ENCODE assay signal across 10 cellular contexts in the genomic region with DNA sequence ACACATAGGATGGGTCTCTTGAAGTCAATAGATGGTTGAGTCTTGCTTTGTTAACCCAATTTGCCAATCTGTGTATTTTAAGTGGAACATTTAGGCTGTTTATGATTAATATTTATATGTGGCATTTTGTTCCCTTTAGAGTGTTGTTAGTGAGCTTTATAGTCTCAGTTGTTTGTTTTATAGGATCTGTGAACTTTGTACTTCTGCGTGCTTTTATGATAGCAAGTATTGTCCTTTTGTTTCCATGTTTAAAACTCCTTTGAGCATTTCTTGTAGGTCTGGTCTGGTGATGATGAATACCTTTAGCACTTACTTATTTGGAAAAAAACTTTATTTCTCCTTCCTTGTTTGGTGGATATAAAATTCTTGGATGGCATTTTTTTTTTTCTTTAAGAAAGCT. TPM values are rescaled to one million over a fixed set of nuclear protein-coding genes. Genes with fewer than 3 reads are reported as not detected.
"Had no signal": no experiment of that assay in that cellular context is flagged by ENCODE, and none has a peak within 500 bp of the region (broad histone marks: within the 10 kb centered on the region; RNA-seq: fewer than 3 reads in every experiment).

No MANE protein-coding gene starts in this region.

- H3K4me3 ChIP-seq: GM23248, HAP-1, K562 had no signal

- H3K4me1 ChIP-seq: HAP-1 had no signal

- ATAC-seq: HCT116, K562 had no signal

- FAIRE-seq: HTR-8/SVneo, K562 had no signal

- H3K36me3 ChIP-seq: HAP-1 had no signal

- DNase-seq: GM23248, GOT3, H7, HFFc6, IMR-90 had no signal

- H3K9me3 ChIP-seq: HAP-1 had no signal

RNA-seq across cellular contexts. Expression of a gene that starts 31.2 kb away (rescaled TPM):
- total RNA-seq: HT-29 had no signal
